ENCODE assay signal across 8 cellular contexts in genomic region chr5:96876292-96876850, GRCh38. TPM values are rescaled to one million over a fixed set of nuclear protein-coding genes. Genes with fewer than 3 reads are reported as not detected.
A peak's percentile ranks its signal among the peaks of the same experiment; 100 is the strongest.
DNase-seq lines count a peak whose midpoint lies in the region; ATAC-seq and TF ChIP-seq lines count a peak whose summit lies in the region.

Gene ERAP2 (plus strand): TSS chr5:96876500. CDS start chr5:96879686, 3,186 bp downstream.

- no peaks in the 10 kb centered on the region for H3K9me3 ChIP-seq in AG04450 (ENCODE audit: control insufficient read depth, insufficient read depth, low read length)

- H3K27ac ChIP-seq in AG04450 (ENCODE audit: low read depth, low read length), result no peak within 1 kb of the TSS

- TF ChIP-seq CTCF in AG04450 (IDR thresholded peaks at IDR 0.05; ENCODE audit: low read depth, low read length), result no peak
- no peak for TF ChIP-seq CTCF in astrocyte of the cerebellum (IDR thresholded peaks at IDR 0.05; ENCODE audit: low read depth, low read length, missing control alignments)

- H3K4me3 Mint-ChIP-seq in stimulated activated effector memory CD8-positive, alpha-beta T cell treated with anti-CD3 and anti-CD28 coated beads, Interleukin-12 subunit alpha, Interleukin-12 subunit beta, amount 100 ng/mL, for 72 hours, result peak within 1 kb of the TSS; percentile 73

- ATAC-seq in GM18505 (IDR thresholded peaks at IDR 0.05; ENCODE audit: unreplicated experiment), result peak; percentile 42
- ATAC-seq in HG02938 (IDR thresholded peaks at IDR 0.05; ENCODE audit: unreplicated experiment), result peak; percentile 58
- ATAC-seq in stimulated activated effector memory CD8-positive, alpha-beta T cell treated with anti-CD3 and anti-CD28 coated beads, Interleukin-12 subunit alpha, Interleukin-12 subunit beta, amount 100 ng/mL, for 72 hours, result peak; percentile 78

- no peaks in the 10 kb centered on the region for H3K9me3 Mint-ChIP-seq in stimulated activated effector memory CD8-positive, alpha-beta T cell treated with anti-CD3 and anti-CD28 coated beads, Interleukin-12 subunit alpha, Interleukin-12 subunit beta, amount 100 ng/mL, for 72 hours

- DNase-seq in AG04450 (ENCODE audit: low read depth, low spot score) (no peak), NCI-H748 treated with DMSO at 0.1 percent for 48 hours (lab: John Stamatoyannopoulos, UW) (peak; percentile 14), astrocyte of the cerebellum (ENCODE audit: low read depth) (peak; percentile 12), iris pigment epithelial cell (ENCODE audit: low read depth) (peak; percentile 67), cortex of kidney (lab: John Stamatoyannopoulos, UW) (no peak)
- DNase-seq in stimulated activated effector memory CD8-positive, alpha-beta T cell treated with anti-CD3 and anti-CD28 coated beads, Interleukin-12 subunit alpha, Interleukin-12 subunit beta, amount 100 ng/mL, for 72 hours (ENCODE audit: low spot score in 2 of 2), result no peak

- POLR2A ChIA-PET in AG04450 (lab: Yijun Ruan, JAX), result interaction anchor here (1.4 kb wide), 1 partner anchor 68 kb away, joined by 5 read pairs; the partner anchor contains the start of gene ERAP1

- peaks cover 63% of the 10 kb centered on the region for H3K4me1 Mint-ChIP-seq in stimulated activated effector memory CD8-positive, alpha-beta T cell treated with anti-CD3 and anti-CD28 coated beads, Interleukin-12 subunit alpha, Interleukin-12 subunit beta, amount 100 ng/mL, for 72 hours

- no peaks in the 10 kb centered on the region for H3K27me3 ChIP-seq in AG04450 (ENCODE audit: control insufficient read depth, insufficient read depth, low read length)

- H3K27ac Mint-ChIP-seq in stimulated activated effector memory CD8-positive, alpha-beta T cell treated with anti-CD3 and anti-CD28 coated beads, Interleukin-12 subunit alpha, Interleukin-12 subunit beta, amount 100 ng/mL, for 72 hours, result peak within 1 kb of the TSS; percentile 96

- in situ Hi-C loops in astrocyte of the cerebellum (cut with HindIII; ENCODE audit: low sequenced_read_pairs), result loop anchor here (5.0 to 25.0 kb wide), 2 partner anchors 46 to 286 kb away; no protein-coding TSS in a partner anchor

- H3K36me3 Mint-ChIP-seq in stimulated activated effector memory CD8-positive, alpha-beta T cell treated with anti-CD3 and anti-CD28 coated beads, Interleukin-12 subunit alpha, Interleukin-12 subunit beta, amount 100 ng/mL, for 72 hours, result peaks cover 13% of the 10 kb centered on the region

- CTCF ChIA-PET in AG04450 (lab: Charles Lee), result interaction anchor here (1.8 to 3.6 kb wide), 3 partner anchors 8 to 266 kb away, joined by 7 to 35 read pairs (median 7); partner anchors contain the start of gene LIX1

- TF ChIP-seq POLR2A in GM18505 (IDR thresholded peaks at IDR 0.05; ENCODE audit: borderline replicate concordance, extremely low read depth, insufficient read depth, insufficient read length), result no peak

- H3K4me3 ChIP-seq in AG04450 (ENCODE audit: low read depth, low read length), result peak within 1 kb of the TSS; percentile 58
- H3K4me3 ChIP-seq in astrocyte of the cerebellum (ENCODE audit: low read depth, low read length), result peak within 1 kb of the TSS; percentile 36

RNA-seq across cellular contexts. Expression of gene ERAP2, which starts in this region (rescaled TPM):
- polyA plus RNA-seq in AG04450 (2011; rRNA removed), result 2.5 and 2.7 TPM in 2 replicates
- 4.8 and 7.5 TPM in 2 replicates for polyA minus RNA-seq in AG04450 (2011; rRNA and poly(A)+ RNA removed)

Comparison
In these comparisons a context has a peak if more than half of its experiments do, and no peak if none do; other contexts are left out.
1. DNase-seq: peak in NCI-H748 treated with DMSO at 0.1 percent for 48 hours (single experiment), astrocyte of the cerebellum (single experiment) and iris pigment epithelial cell (single experiment); none in AG04450 (single experiment), stimulated activated effector memory CD8-positive, alpha-beta T cell treated with anti-CD3 and anti-CD28 coated beads, Interleukin-12 subunit alpha, Interleukin-12 subunit beta, amount 100 ng/mL, for 72 hours (0 of 2) and cortex of kidney (single experiment).
2. Peak in every context shown above with its lines, with median percentiles within 50 percentile points of each other: ATAC-seq.